ENCODE assay signal across 9 cellular contexts in the genomic region with DNA sequence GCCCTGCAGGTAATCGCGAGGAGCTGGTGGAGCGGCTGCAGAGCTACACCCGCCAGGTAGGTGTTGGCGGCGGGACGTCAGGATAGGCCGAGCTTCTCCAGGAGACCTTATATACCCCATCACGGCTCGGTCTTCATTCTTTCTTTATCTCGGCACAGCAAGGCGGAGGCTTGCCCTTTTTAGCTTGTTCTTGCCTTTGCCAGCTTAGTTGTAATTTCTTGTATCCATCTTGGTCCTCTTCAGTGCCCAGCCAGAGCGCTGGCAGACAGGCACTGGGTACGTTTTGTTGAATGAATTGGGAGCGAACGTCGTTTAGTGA. TPM values are rescaled to one million over a fixed set of nuclear protein-coding genes. Genes with fewer than 3 reads are reported as not detected.
DNase-seq lines count a peak whose midpoint lies in the region; ATAC-seq and TF ChIP-seq lines count a peak whose summit lies in the region.
"Had no signal": no experiment of that assay in that cellular context is flagged by ENCODE, and none has a peak within 500 bp of the region (broad histone marks: within the 10 kb centered on the region; RNA-seq: fewer than 3 reads in every experiment).

No MANE protein-coding gene starts in this region.

- TF ChIP-seq CTCF in ascending aorta (IDR thresholded peaks at IDR 0.05) (no peak), right lobe of liver (IDR thresholded peaks at IDR 0.05) (no peak), tibial artery (IDR thresholded peaks at IDR 0.05) (no peak)

- peaks cover 35% of the 10 kb centered on the region for H3K4me1 Mint-ChIP-seq in activated CD8-positive, alpha-beta memory T cell treated with anti-CD3 and anti-CD28 coated beads, Interleukin-2, amount 10 ng/mL, durations not matched to agents 7 days and 5 days

- DNase-seq in activated CD8-positive, alpha-beta memory T cell treated with anti-CD3 and anti-CD28 coated beads, Interleukin-2, amount 10 ng/mL, durations not matched to agents 7 days and 5 days, result no peak
- no peak for DNase-seq in activated CD8-positive, alpha-beta memory T cell treated with anti-CD3 and anti-CD28 coated beads, Interleukin-2, amount 50 U/mL, for 4 hours
- no peak for DNase-seq in ascending aorta (ENCODE audit: low spot score in 2 of 2)
- DNase-seq in right lobe of liver, result no peak
- no peak for DNase-seq in tibial artery
- DNase-seq in NCI-H524 (lab: John Stamatoyannopoulos, UW), result no peak
- no peak for DNase-seq in activated gamma-delta T cell treated with Interleukin-2 at 50 U/mL for 16 hours
- DNase-seq in NCI-H1930 (lab: John Stamatoyannopoulos, UW), result no peak

- TF ChIP-seq POLR2A in right lobe of liver (IDR thresholded peaks at IDR 0.05), result no peak

- WGBS in right lobe of liver (ENCODE audit: insufficient coverage, low coverage, low lambda C conversion rate, missing lambda C conversion rate), result under 1% methylated on average over 9 of the region's 17 CpGs

- CTCF ChIA-PET in activated CD8-positive, alpha-beta memory T cell treated with anti-CD3 and anti-CD28 coated beads, Interleukin-2, amount 10 ng/mL, durations not matched to agents 7 days and 5 days (lab: Charles Lee), result interaction anchor here (1.0 to 8.4 kb wide), 14 partner anchors 8 to 333 kb away, joined by 3 to 93 read pairs (median 6); a partner anchor contains a TSS

- ATAC-seq in activated CD8-positive, alpha-beta memory T cell treated with anti-CD3 and anti-CD28 coated beads, Interleukin-2, amount 10 ng/mL, durations not matched to agents 7 days and 5 days, result no peak
- no peak for ATAC-seq in right lobe of liver

- H3K4me3 ChIP-seq in ascending aorta, result peak overlapping the region; percentile 94
- peak overlapping the region; percentile 61 to 97 (median 80) for H3K4me3 ChIP-seq in right lobe of liver
- peak overlapping the region; percentile 78 to 86 for H3K4me3 ChIP-seq in tibial artery

- H3K27ac Mint-ChIP-seq in activated CD8-positive, alpha-beta memory T cell treated with anti-CD3 and anti-CD28 coated beads, Interleukin-2, amount 10 ng/mL, durations not matched to agents 7 days and 5 days, result peak overlapping the region; percentile 99

- H3K4me1 ChIP-seq in ascending aorta, result peaks cover 6 to 19% of the 10 kb centered on the region in 2 donors
- H3K4me1 ChIP-seq in right lobe of liver, result peaks cover 0 to 24% (median 6%) of the 10 kb centered on the region in 4 donors
- H3K4me1 ChIP-seq in tibial artery, result peaks cover 0 to 45% (median 31%) of the 10 kb centered on the region in 4 donors

- H3K27me3 ChIP-seq in ascending aorta (no peaks in the 10 kb centered on the region), right lobe of liver (no peaks in the 10 kb centered on the region), tibial artery (peaks cover 0 to 11% of the 10 kb centered on the region in 2 donors)

- H3K27ac ChIP-seq in ascending aorta (peak overlapping the region; percentile 83 to 84), right lobe of liver (peak overlapping the region; percentile 19 to 69 (median 26)), tibial artery (peak overlapping the region; percentile 83 to 89)

- H3K36me3 ChIP-seq in ascending aorta (peaks cover 29 to 34% of the 10 kb centered on the region in 2 donors), right lobe of liver (peaks cover 13 to 31% (median 22%) of the 10 kb centered on the region in 4 donors), tibial artery (peaks cover 30 to 37% (median 34%) of the 10 kb centered on the region in 3 donors)

- H3K9me3 ChIP-seq in ascending aorta (no peaks in the 10 kb centered on the region), right lobe of liver (no peaks in the 10 kb centered on the region), tibial artery (no peaks in the 10 kb centered on the region)

- H3K9me3 Mint-ChIP-seq in activated CD8-positive, alpha-beta memory T cell treated with anti-CD3 and anti-CD28 coated beads, Interleukin-2, amount 10 ng/mL, durations not matched to agents 7 days and 5 days (ENCODE audit: low read depth), result no peaks in the 10 kb centered on the region

- H3K4me3 Mint-ChIP-seq in activated CD8-positive, alpha-beta memory T cell treated with anti-CD3 and anti-CD28 coated beads, Interleukin-2, amount 10 ng/mL, durations not matched to agents 7 days and 5 days, result peak overlapping the region; percentile 89

- peaks cover 36% of the 10 kb centered on the region for H3K36me3 Mint-ChIP-seq in activated CD8-positive, alpha-beta memory T cell treated with anti-CD3 and anti-CD28 coated beads, Interleukin-2, amount 10 ng/mL, durations not matched to agents 7 days and 5 days

- no peaks in the 10 kb centered on the region for H3K27me3 Mint-ChIP-seq in activated CD8-positive, alpha-beta memory T cell treated with anti-CD3 and anti-CD28 coated beads, Interleukin-2, amount 10 ng/mL, durations not matched to agents 7 days and 5 days

- intact Hi-C loops in ascending aorta (cut with DNase I), result loop anchor here (1.0 kb wide), 1 partner anchor 50 kb away; a partner anchor contains a TSS
- intact Hi-C loops in right lobe of liver (cut with DNase I), result no loop called here
- intact Hi-C loops in tibial artery (cut with DNase I; ENCODE audit: low total_unique reads), result no loop called here

RNA-seq across cellular contexts. Expression of a gene that starts 0.5 kb away (rescaled TPM):
- 100 to 1,000 TPM; 256 to 281 TPM for total RNA-seq in activated CD8-positive, alpha-beta memory T cell treated with anti-CD3 and anti-CD28 coated beads, Interleukin-2, amount 10 ng/mL, durations not matched to agents 7 days and 5 days
- total RNA-seq in ascending aorta (128 TPM), right lobe of liver (10 to 100 TPM; 52.2 to 85.4 (median 67.2) TPM)

RNA-seq across cellular contexts. Expression of a gene that starts 3.7 kb away (rescaled TPM):
- not detected for total RNA-seq in activated CD8-positive, alpha-beta memory T cell treated with anti-CD3 and anti-CD28 coated beads, Interleukin-2, amount 10 ng/mL, durations not matched to agents 7 days and 5 days
- not detected for total RNA-seq in ascending aorta
- total RNA-seq in right lobe of liver, result not detected
- total RNA-seq: M059J had no signal

RNA-seq across cellular contexts. Expression of a gene that starts 17.4 kb away (rescaled TPM):
- total RNA-seq in activated CD8-positive, alpha-beta memory T cell treated with anti-CD3 and anti-CD28 coated beads, Interleukin-2, amount 10 ng/mL, durations not matched to agents 7 days and 5 days, result 100 to 1,000 TPM in 1 of 2 experiments, 10 to 100 TPM in 1; 96.6 to 104 TPM
- total RNA-seq in ascending aorta (138 TPM), right lobe of liver (10 to 100 TPM in 4 of 6 experiments, 1 to 10 TPM in 2; 5.8 to 23.7 (median 12.5) TPM)

RNA-seq across cellular contexts. Expression of a gene that starts 26.3 kb away (rescaled TPM):
- under 1 TPM in 1 of 2 experiments, not detected in 1; 0.54 TPM for total RNA-seq in activated CD8-positive, alpha-beta memory T cell treated with anti-CD3 and anti-CD28 coated beads, Interleukin-2, amount 10 ng/mL, durations not matched to agents 7 days and 5 days
- not detected for total RNA-seq in ascending aorta
- total RNA-seq in right lobe of liver, result not detected

RNA-seq across cellular contexts. Expression of a gene that starts 40.8 kb away (rescaled TPM):
- not detected for total RNA-seq in activated CD8-positive, alpha-beta memory T cell treated with anti-CD3 and anti-CD28 coated beads, Interleukin-2, amount 10 ng/mL, durations not matched to agents 7 days and 5 days
- 4.4 TPM for total RNA-seq in ascending aorta
- total RNA-seq in right lobe of liver, result not detected

Comparison
In these comparisons a context has a peak if more than half of its experiments do, and no peak if none do; other contexts are left out.
1. H3K27ac ChIP-seq: peak in every context shown above with its lines; median percentile 86 in tibial artery; 84 in ascending aorta; 26 in right lobe of liver.